In the genomic region with DNA sequence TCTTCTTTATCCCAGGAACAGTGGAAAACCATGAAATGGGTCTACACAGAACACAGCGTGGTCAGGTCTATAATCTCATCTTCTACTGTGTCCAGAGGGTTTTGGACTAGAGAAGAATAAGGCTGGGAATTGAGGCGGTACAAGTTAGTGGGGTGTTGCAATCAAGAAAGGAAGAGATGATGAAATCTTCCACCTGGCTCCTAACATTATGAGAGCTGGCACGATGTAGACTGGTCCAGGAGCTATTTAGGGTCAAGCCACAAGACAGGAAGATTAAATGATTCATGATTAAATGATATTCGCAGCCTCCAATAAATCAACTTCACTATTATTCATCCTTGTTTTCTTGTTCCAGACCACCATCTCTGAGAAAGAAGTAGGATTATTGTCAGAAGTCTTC, we compare ENCODE assay signal across 25 cellular contexts.
DNase-seq lines count a peak whose midpoint lies in the region; ATAC-seq, FAIRE-seq and TF ChIP-seq lines count a peak whose summit lies in the region.
"Had no signal": no experiment of that assay in that cellular context is flagged by ENCODE, and none has a peak within 500 bp of the region (broad histone marks: within the 10 kb centered on the region; RNA-seq: fewer than 3 reads in every experiment).

No MANE protein-coding gene starts in this region.

- H3K36me3 ChIP-seq in bronchial epithelial cell (ENCODE audit: control insufficient read depth, insufficient read depth, low read length): no peaks in the 10 kb centered on the region
- H3K36me3 ChIP-seq: neutrophil, thoracic aorta had no signal

- TF ChIP-seq CTCF in HFF-Myc (IDR thresholded peaks at IDR 0.05; ENCODE audit: low read depth, low read length, missing control alignments) (no peak), bronchial epithelial cell (IDR thresholded peaks at IDR 0.05; ENCODE audit: insufficient read depth, low read length, severe bottlenecking) (no peak)

- H3K4me3 ChIP-seq in HFF-Myc (replicated peaks; ENCODE audit: low read depth, low read length): no peak overlapping the region
- H3K4me3 ChIP-seq in bronchial epithelial cell (ENCODE audit: low read depth, low read length): no peak overlapping the region
- H3K4me3 ChIP-seq: thoracic aorta had no signal

- no peak for FAIRE-seq in bronchial epithelial cell (lab: Jason Lieb, UNC)
- FAIRE-seq: GM19239, HepG2, kidney had no signal

- ATAC-seq in HG02571 (IDR thresholded peaks at IDR 0.05; ENCODE audit: unreplicated experiment): no peak
- ATAC-seq in HG02840 (IDR thresholded peaks at IDR 0.05; ENCODE audit: low FRiP score, unreplicated experiment): no peak
- ATAC-seq in HG03280 (IDR thresholded peaks at IDR 0.05; ENCODE audit: unreplicated experiment): no peak
- ATAC-seq in GM18907 (IDR thresholded peaks at IDR 0.05; ENCODE audit: unreplicated experiment): no peak
- ATAC-seq: HepG2 had no signal

- no peaks in the 10 kb centered on the region for H3K27me3 ChIP-seq in bronchial epithelial cell (ENCODE audit: control insufficient read depth, insufficient read depth, low read length)
- H3K27me3 ChIP-seq: neutrophil had no signal

- peak; percentile 20 for DNase-seq in HFF-Myc (ENCODE audit: extremely low read depth, low read depth)
- DNase-seq in NCI-H226: peak; percentile 32
- DNase-seq in bronchial epithelial cell (ENCODE audit: low read depth): peak; percentile 7
- DNase-seq in non-pigmented ciliary epithelial cell (ENCODE audit: low read depth): peak; percentile 3
- DNase-seq: activated CD4-positive, alpha-beta T cell treated with anti-CD3 and anti-CD28 coated beads for 48 hours; activated naive CD4-positive, alpha-beta T cell treated with anti-CD3 and anti-CD28 coated beads, Interleukin-2, amount 50 U/mL, for 16 hours; aorta; CD4-positive, alpha-beta memory T cell; cerebellar nuclear complex; erythroblast; kidney; NCI-H146; NCI-H2171; OCI-M1; SIG-M5; stimulated activated CD4-positive, alpha-beta T cell treated with anti-CD3 and anti-CD28 coated beads, Interleukin-4, amount 100 ng/mL, for 1 hour; stimulated activated naive CD4-positive, alpha-beta T cell treated with Interleukin-2 at 50 U/mL for 16 hours had no signal
